ENCODE assay signal across 13 cellular contexts in the genomic region with DNA sequence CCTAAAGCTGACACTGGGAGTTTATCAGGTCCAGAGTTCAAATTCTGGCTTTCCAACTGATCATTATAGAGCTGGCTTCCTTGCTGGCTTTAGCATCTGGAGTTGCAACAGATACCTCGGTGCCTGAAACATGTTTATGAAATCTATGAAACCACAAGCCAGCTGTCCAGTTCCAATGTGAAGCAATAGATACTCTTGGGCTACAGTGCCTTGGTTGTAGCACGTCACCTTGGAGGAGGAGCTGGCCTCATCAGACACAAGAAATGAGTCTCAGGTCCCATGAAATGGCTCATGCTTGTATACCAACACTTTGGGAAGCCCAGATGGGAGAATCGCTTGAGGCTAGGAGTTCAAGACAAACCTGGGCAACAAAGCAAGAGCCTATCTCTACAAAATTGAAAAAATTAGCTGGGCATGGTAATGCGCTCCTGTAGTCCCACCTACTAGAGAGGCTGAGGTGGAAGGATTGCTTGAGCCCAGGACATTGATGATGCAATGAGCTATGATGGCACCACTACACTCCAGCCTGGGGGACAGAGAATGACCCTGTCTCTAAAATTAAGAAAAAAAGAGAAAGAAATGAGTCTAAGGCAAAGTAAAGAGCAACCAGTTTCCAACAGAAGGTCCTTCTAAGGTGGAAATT.
DNase-seq lines count a peak whose midpoint lies in the region; ATAC-seq and TF ChIP-seq lines count a peak whose summit lies in the region.
"Had no signal": no experiment of that assay in that cellular context is flagged by ENCODE, and none has a peak within 500 bp of the region (broad histone marks: within the 10 kb centered on the region; RNA-seq: fewer than 3 reads in every experiment).

No MANE protein-coding gene starts in this region.

- H3K27me3 ChIP-seq in breast epithelium (no peaks in the 10 kb centered on the region), aorta (ENCODE audit: control insufficient read depth in 1 of 2, insufficient read depth in 2 of 2, low read length in 1 of 2) (no peaks in the 10 kb centered on the region)

- H3K36me3 Mint-ChIP-seq in MCF 10A (ENCODE audit: insufficient read depth, unreplicated experiment) = peaks cover 5% of the 10 kb centered on the region
- no peaks in the 10 kb centered on the region for H3K36me3 Mint-ChIP-seq in stimulated activated memory B cell treated with anti-CD40 and anti-IgM and Interleukin-4, amounts not matched to agents 10 μg/mL and 1 μg/mL and 100 μg/mL, for 72 hours
- H3K36me3 Mint-ChIP-seq: activated naive CD4-positive, alpha-beta T cell treated with anti-CD3 and anti-CD28 coated beads, Interleukin-2, amount 10 ng/mL, durations not matched to agents 7 days and 5 days had no signal

- peak; percentile 26 for ATAC-seq in left lobe of liver
- peak; percentile 72 for ATAC-seq in aorta (ENCODE audit: low FRiP score)
- ATAC-seq in stimulated activated memory B cell treated with anti-CD40 and anti-IgM and Interleukin-4, amounts not matched to agents 10 μg/mL and 1 μg/mL and 100 μg/mL, for 72 hours = no peak

- peak overlapping the region; percentile 94 for H3K27ac Mint-ChIP-seq in MCF 10A (ENCODE audit: low read depth, unreplicated experiment)
- no peak overlapping the region for H3K27ac Mint-ChIP-seq in stimulated activated memory B cell treated with anti-CD40 and anti-IgM and Interleukin-4, amounts not matched to agents 10 μg/mL and 1 μg/mL and 100 μg/mL, for 72 hours
- H3K27ac Mint-ChIP-seq: activated naive CD4-positive, alpha-beta T cell treated with anti-CD3 and anti-CD28 coated beads, Interleukin-2, amount 10 ng/mL, durations not matched to agents 7 days and 5 days had no signal

- H3K4me3 Mint-ChIP-seq in MCF 10A (ENCODE audit: unreplicated experiment) = peak overlapping the region; percentile 20
- H3K4me3 Mint-ChIP-seq in stimulated activated memory B cell treated with anti-CD40 and anti-IgM and Interleukin-4, amounts not matched to agents 10 μg/mL and 1 μg/mL and 100 μg/mL, for 72 hours = no peak overlapping the region
- H3K4me3 Mint-ChIP-seq: activated naive CD4-positive, alpha-beta T cell treated with anti-CD3 and anti-CD28 coated beads, Interleukin-2, amount 10 ng/mL, durations not matched to agents 7 days and 5 days had no signal

- H3K9me3 Mint-ChIP-seq in MCF 10A (ENCODE audit: unreplicated experiment) = no peaks in the 10 kb centered on the region
- no peaks in the 10 kb centered on the region for H3K9me3 Mint-ChIP-seq in stimulated activated memory B cell treated with anti-CD40 and anti-IgM and Interleukin-4, amounts not matched to agents 10 μg/mL and 1 μg/mL and 100 μg/mL, for 72 hours
- H3K9me3 Mint-ChIP-seq: activated naive CD4-positive, alpha-beta T cell treated with anti-CD3 and anti-CD28 coated beads, Interleukin-2, amount 10 ng/mL, durations not matched to agents 7 days and 5 days had no signal

- H3K27me3 Mint-ChIP-seq in MCF 10A (ENCODE audit: insufficient read depth, unreplicated experiment) = no peaks in the 10 kb centered on the region
- peaks cover 22% of the 10 kb centered on the region for H3K27me3 Mint-ChIP-seq in stimulated activated memory B cell treated with anti-CD40 and anti-IgM and Interleukin-4, amounts not matched to agents 10 μg/mL and 1 μg/mL and 100 μg/mL, for 72 hours

- no TSS peak for BruUV-seq in MCF 10A (replicated peaks; lab: Mats Ljungman, UMichigan)

- H3K4me1 Mint-ChIP-seq in MCF 10A (ENCODE audit: insufficient read depth, unreplicated experiment) = peaks cover 66% of the 10 kb centered on the region
- H3K4me1 Mint-ChIP-seq in stimulated activated memory B cell treated with anti-CD40 and anti-IgM and Interleukin-4, amounts not matched to agents 10 μg/mL and 1 μg/mL and 100 μg/mL, for 72 hours = no peaks in the 10 kb centered on the region
- H3K4me1 Mint-ChIP-seq: activated naive CD4-positive, alpha-beta T cell treated with anti-CD3 and anti-CD28 coated beads, Interleukin-2, amount 10 ng/mL, durations not matched to agents 7 days and 5 days had no signal

- 91 to 94% methylated on average over 4 of the region's 4 CpGs for WGBS in aorta, 2 donors

- no peaks in the 10 kb centered on the region for H3K9me3 ChIP-seq in breast epithelium
- peaks cover 1% of the 10 kb centered on the region for H3K9me3 ChIP-seq in aorta (ENCODE audit: control insufficient read depth, low read length)
- H3K9me3 ChIP-seq: thoracic aorta had no signal

- CTCF ChIA-PET in MCF 10A (lab: Yijun Ruan, JAX) = interaction anchor here (0.6 to 7.9 kb wide), 12 partner anchors 11 to 202 kb away, joined by 3 to 163 read pairs (median 7); no protein-coding TSS in a partner anchor

- H3K4me1 ChIP-seq in breast epithelium = peaks cover 0 to 6% of the 10 kb centered on the region in 2 donors
- H3K4me1 ChIP-seq in aorta (ENCODE audit: control insufficient read depth in 1 of 2, insufficient read depth in 2 of 2, low read length in 2 of 2) = peaks cover 0 to 4% of the 10 kb centered on the region in 2 donors

- POLR2A ChIA-PET in MCF 10A (lab: Yijun Ruan, JAX) = interaction anchor here (0.6 to 10.2 kb wide), 23 partner anchors 9 to 1563 kb away, joined by 3 to 306 read pairs (median 6); partner anchors contain the start of gene GLUL

- no peaks in the 10 kb centered on the region for H3K36me3 ChIP-seq in breast epithelium
- H3K36me3 ChIP-seq in aorta (ENCODE audit: control insufficient read depth in 1 of 2, insufficient read depth in 2 of 2, low read length in 1 of 2) = no peaks in the 10 kb centered on the region
- H3K36me3 ChIP-seq: thoracic aorta had no signal

- TF ChIP-seq CTCF in MCF 10A (IDR thresholded peaks at IDR 0.05; ENCODE audit: unreplicated experiment) (no peak), breast epithelium (IDR thresholded peaks at IDR 0.05) (no peak), coronary artery (IDR thresholded peaks at IDR 0.05) (no peak)

- H3K27ac ChIP-seq in breast epithelium = peak overlapping the region in 1 of 2 donors; percentile 30
- H3K27ac ChIP-seq in aorta (ENCODE audit: low read depth in 1 of 2, low read length in 2 of 2) = no peak overlapping the region
- no peak overlapping the region for H3K27ac ChIP-seq in coronary artery
- H3K27ac ChIP-seq: thoracic aorta had no signal

- no peak for TF ChIP-seq POLR2A in breast epithelium (IDR thresholded peaks at IDR 0.05)

- H3K4me3 ChIP-seq in breast epithelium (no peak overlapping the region), aorta (ENCODE audit: low read length in 2 of 2) (no peak overlapping the region), coronary artery (no peak overlapping the region)
- H3K4me3 ChIP-seq: thoracic aorta had no signal

- intact Hi-C loops in MCF 10A (cut with micrococcal nuclease) = no loop called here
- intact Hi-C loops in breast epithelium (cut with DNase I; ENCODE audit: low total_unique reads) = no loop called here
- intact Hi-C loops in aorta (cut with DNase I) = no loop called here

- DNase-seq in MCF 10A (ENCODE audit: unreplicated experiment) (peak; percentile 97), breast epithelium (ENCODE audit: low spot score in 2 of 2) (no peak), amniotic epithelial cell (ENCODE audit: low read depth) (peak; percentile 6), left lobe of liver (ENCODE audit: low spot score) (no peak), aorta (peak in 1 of 2 donors; percentile 54), NCI-H1436 treated with DMSO at 0.1 percent for 48 hours (lab: John Stamatoyannopoulos, UW) (no peak), coronary artery (ENCODE audit: low spot score) (no peak)
- DNase-seq: activated naive CD4-positive, alpha-beta T cell treated with anti-CD3 and anti-CD28 coated beads, Interleukin-2, amount 10 ng/mL, durations not matched to agents 7 days and 5 days; hypothalamus; midbrain; NCI-H187 treated with DMSO at 0.1 percent for 48 hours had no signal

Comparison
In these comparisons a context has a peak if more than half of its experiments do, and no peak if none do; other contexts are left out.
1. DNase-seq: peak in MCF 10A (single experiment) and amniotic epithelial cell (single experiment); none in breast epithelium (0 of 2), left lobe of liver (single experiment), NCI-H1436 treated with DMSO at 0.1 percent for 48 hours (single experiment) and coronary artery (single experiment).